13 cellular contexts compared by ENCODE assay signal in the genomic region with DNA sequence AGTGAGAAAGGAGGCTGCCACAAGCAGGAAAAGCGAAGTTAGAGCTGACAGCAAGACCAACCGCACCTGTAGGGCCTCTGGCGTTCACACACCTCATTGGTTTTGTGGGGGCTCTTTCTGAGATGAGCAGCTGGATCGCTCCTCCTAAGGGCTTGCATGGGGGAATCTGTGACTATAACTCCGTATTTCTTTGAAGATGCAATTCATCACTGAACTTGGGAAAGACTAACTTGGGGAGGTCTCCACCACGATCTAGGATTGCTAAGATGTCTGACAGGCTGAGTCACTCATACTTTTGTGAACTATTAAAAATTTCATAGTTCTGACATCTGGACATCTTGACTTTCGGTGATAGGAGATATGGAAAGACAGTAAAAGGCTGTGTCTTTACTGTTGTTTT.
DNase-seq lines count a peak whose midpoint lies in the region; ATAC-seq and TF ChIP-seq lines count a peak whose summit lies in the region.
"Had no signal": no experiment of that assay in that cellular context is flagged by ENCODE, and none has a peak within 500 bp of the region (broad histone marks: within the 10 kb centered on the region; RNA-seq: fewer than 3 reads in every experiment).

No MANE protein-coding gene starts in this region.

- no peak for DNase-seq in CD4-positive, alpha-beta T cell
- DNase-seq in LoVo (ENCODE audit: low spot score) (peak; percentile 30), NOMO-1 treated with dmso at 0.1 percent for 144 hours (lab: John Stamatoyannopoulos, UW; ENCODE audit: unreplicated experiment) (no peak)
- no peak for DNase-seq in activated effector memory CD4-positive, alpha-beta T cell treated with Interleukin-2 at 50 U/mL for 16 hours
- DNase-seq: activated CD8-positive, alpha-beta memory T cell treated with anti-CD3 and anti-CD28 coated beads, Interleukin-2, amount 50 U/mL, for 48 hours; DMS79 treated with DMSO at 0.1 percent for 48 hours; NCI-H2029 treated with DMSO at 0.1 percent for 48 hours; stimulated activated CD8-positive, alpha-beta memory T cell treated with anti-CD3 and anti-CD28 coated beads, Interleukin-4, amount 100 ng/mL, for 48 hours had no signal

- H3K4me1 ChIP-seq in endocrine pancreas (ENCODE audit: control insufficient read depth, insufficient read depth, low read length) (no peaks in the 10 kb centered on the region), neutrophil (ENCODE audit: control insufficient read depth in 1 of 2, insufficient read depth in 1 of 2, low read depth in 1 of 2, low read length in 1 of 2) (peaks cover 29 to 35% of the 10 kb centered on the region in 2 experiments)

- H3K36me3 ChIP-seq in endocrine pancreas (ENCODE audit: control insufficient read depth, insufficient read depth, low read length), result no peaks in the 10 kb centered on the region
- peaks cover 11% of the 10 kb centered on the region for H3K36me3 ChIP-seq in neutrophil

- H3K27me3 Mint-ChIP-seq in CD4-positive, alpha-beta T cell, result no peaks in the 10 kb centered on the region

- H3K4me3 Mint-ChIP-seq in CD4-positive, alpha-beta T cell, result no peak overlapping the region

- H3K27me3 ChIP-seq in CD4-positive, alpha-beta T cell (ENCODE audit: control insufficient read depth, insufficient read depth, low read length), result no peaks in the 10 kb centered on the region
- H3K27me3 ChIP-seq in endocrine pancreas (ENCODE audit: control insufficient read depth, insufficient read depth, low read length) (no peaks in the 10 kb centered on the region), neutrophil (no peaks in the 10 kb centered on the region)

- H3K4me3 ChIP-seq in endocrine pancreas (ENCODE audit: control insufficient read depth, insufficient read depth, low read length) (no peak overlapping the region), neutrophil (ENCODE audit: low read depth in 1 of 2, low read length in 1 of 2) (no peak overlapping the region)
- H3K4me3 ChIP-seq: SK-N-MC had no signal

- peak overlapping the region; percentile 63 for H3K27ac Mint-ChIP-seq in CD4-positive, alpha-beta T cell

- H3K36me3 Mint-ChIP-seq in CD4-positive, alpha-beta T cell (ENCODE audit: low read depth), result peaks cover 21% of the 10 kb centered on the region

- TF ChIP-seq CTCF in CD4-positive, alpha-beta T cell (IDR thresholded peaks at IDR 0.05), result no peak
- TF ChIP-seq CTCF in neutrophil (IDR thresholded peaks at IDR 0.05), result no peak

- intact Hi-C loops in CD4-positive, alpha-beta T cell (cut with DNase I, micrococcal nuclease), result loop anchor here in 1 of 2 experiments (5.0 kb wide), 1 partner anchor 209 kb away; no protein-coding TSS in a partner anchor

- peak overlapping the region; percentile 4 for H3K9ac ChIP-seq in endocrine pancreas (ENCODE audit: control insufficient read depth, insufficient read depth, low read length)

- no peak overlapping the region for H3K27ac ChIP-seq in CD4-positive, alpha-beta T cell (ENCODE audit: low read depth, low read length)
- H3K27ac ChIP-seq in neutrophil, result peak overlapping the region; percentile 62
- H3K27ac ChIP-seq: SK-N-MC had no signal

- no peak for ATAC-seq in CD4-positive, alpha-beta T cell (ENCODE audit: poor library complexity)
- ATAC-seq in GM21528 (IDR thresholded peaks at IDR 0.05; ENCODE audit: low FRiP score, unreplicated experiment) (no peak), HG02678 (IDR thresholded peaks at IDR 0.05; ENCODE audit: unreplicated experiment) (no peak)

- peaks cover 37% of the 10 kb centered on the region for H3K4me1 Mint-ChIP-seq in CD4-positive, alpha-beta T cell (ENCODE audit: low read depth)

- H3K9me3 Mint-ChIP-seq in CD4-positive, alpha-beta T cell, result no peaks in the 10 kb centered on the region

- POLR2A ChIA-PET in CD4-positive, alpha-beta T cell (lab: Charles Lee), result no interaction called here

- no peaks in the 10 kb centered on the region for H3K9me3 ChIP-seq in CD4-positive, alpha-beta T cell (ENCODE audit: control insufficient read depth, low read length)
- H3K9me3 ChIP-seq in endocrine pancreas (ENCODE audit: control insufficient read depth, low read length) (no peaks in the 10 kb centered on the region), neutrophil (no peaks in the 10 kb centered on the region)

- CTCF ChIA-PET in CD4-positive, alpha-beta T cell (lab: Charles Lee), result interaction anchor here (1.1 kb wide), 1 partner anchor 210 kb away, joined by 3 read pairs; no protein-coding TSS in a partner anchor
